Comparison of ENCODE assay signal across 8 cellular contexts in genomic region chrX:72572248-72573157, GRCh38. TPM values are rescaled to one million over a fixed set of nuclear protein-coding genes. Genes with fewer than 3 reads are reported as not detected.
DNase-seq lines count a peak whose midpoint lies in the region; ATAC-seq, FAIRE-seq and TF ChIP-seq lines count a peak whose summit lies in the region.

Gene HDAC8, minus strand, starts transcription at chrX:72572843. Its CDS starts 82 bp downstream, at chrX:72572761.

- ATAC-seq in GM18508 (IDR thresholded peaks at IDR 0.05; ENCODE audit: insufficient read depth, unreplicated experiment) (peak; percentile 94), HG02943 (IDR thresholded peaks at IDR 0.05; ENCODE audit: low read depth, unreplicated experiment) (peak; percentile 93), GM12878 (peak; percentile 95)

- TF ChIP-seq CTCF in 22Rv1 (IDR thresholded peaks at IDR 0.05) (no peak), GM12878 (IDR thresholded peaks at IDR 0.05 in 2 of 3, conservative IDR thresholded peaks at IDR 0.05 in 1 of 3; ENCODE audit: control insufficient read depth in 2 of 3, extremely low read depth in 1 of 3, insufficient read depth in 1 of 3, low read depth in 3 of 3, low read length in 3 of 3) (no peak), hepatocyte (IDR thresholded peaks at IDR 0.05; ENCODE audit: poor library complexity) (no peak)

- no TSS peak for BruUV-seq in GM12878 (replicated peaks; lab: Mats Ljungman, UMichigan)

- intact Hi-C loops in GM12878 (cut with micrococcal nuclease; ENCODE audit: unreplicated experiment) = no loop called here

- H3K4me3 ChIP-seq in GM12878 = peak within 1 kb of the TSS; percentile 63
- H3K4me3 ChIP-seq in hepatocyte = peak within 1 kb of the TSS; percentile 100
- H3K4me3 ChIP-seq in rectal smooth muscle tissue (ENCODE audit: low read length) = peak within 1 kb of the TSS; percentile 66

- H3K4me1 ChIP-seq in GM12878 (ENCODE audit: control insufficient read depth, insufficient read depth, low read length) (no peaks in the 10 kb centered on the region), hepatocyte (ENCODE audit: insufficient read depth) (no peaks in the 10 kb centered on the region), rectal smooth muscle tissue (ENCODE audit: control insufficient read depth, insufficient read depth, low read length) (no peaks in the 10 kb centered on the region)

- H3K36me3 ChIP-seq in GM12878 (ENCODE audit: control insufficient read depth in 2 of 2, insufficient read depth in 2 of 2, low read length in 1 of 2) (no peaks in the 10 kb centered on the region; a peak in 1 of 4 replicates), hepatocyte (replicated peaks; ENCODE audit: insufficient read depth, low read depth) (no peaks in the 10 kb centered on the region), rectal smooth muscle tissue (ENCODE audit: control insufficient read depth, insufficient read depth, low read length) (no peaks in the 10 kb centered on the region)

- CTCF ChIA-PET in GM12878 (lab: Yijun Ruan, JAX) = interaction anchor here (0.6 to 1.1 kb wide), 2 partner anchors 10 to 21 kb away, joined by 3 to 4 read pairs; no protein-coding TSS in a partner anchor

- H3K9ac ChIP-seq in GM12878 (ENCODE audit: control insufficient read depth, insufficient read depth, low read length) (peak within 1 kb of the TSS; percentile 73), rectal smooth muscle tissue (ENCODE audit: low read length) (peak within 1 kb of the TSS; percentile 42)

- TF ChIP-seq RAD21 in GM12878 (IDR thresholded peaks at IDR 0.05; ENCODE audit: insufficient read depth, low read depth, low read length) = no peak

- POLR2A ChIA-PET in GM12878 (lab: Charles Lee) = interaction anchor here (0.7 kb wide), 1 partner anchor 10 kb away, joined by 6 read pairs; no protein-coding TSS in a partner anchor

- RAD21 ChIA-PET in GM12878 (lab: Charles Lee; ENCODE audit: unreplicated experiment) = interaction anchor here (1.0 kb wide), 2 partner anchors 10 to 16 kb away, joined by 3 read pairs; no protein-coding TSS in a partner anchor

- 23% methylated on average over 34 of the region's 36 CpGs for WGBS in GM12878 (ENCODE audit: insufficient coverage, insufficient replicate concordance, low lambda C conversion rate, missing lambda C conversion rate)
- 34% methylated on average over 33 of the region's 36 CpGs for WGBS in hepatocyte (ENCODE audit: low lambda C conversion rate, missing lambda C conversion rate)

- H3K79me2 ChIP-seq in GM12878 (ENCODE audit: control insufficient read depth, insufficient read depth, low read length) = peaks cover 4% of the 10 kb centered on the region
- H3K79me2 ChIP-seq in hepatocyte = peaks cover 6% of the 10 kb centered on the region

- FAIRE-seq in GM12878 (lab: Jason Lieb, UNC) = peak; percentile 18

- no peaks in the 10 kb centered on the region for H3K9me3 ChIP-seq in GM12878 (replicated peaks; ENCODE audit: control insufficient read depth, insufficient read depth, low read length)
- no peaks in the 10 kb centered on the region for H3K9me3 ChIP-seq in hepatocyte (ENCODE audit: low read depth)

- peak within 1 kb of the TSS; percentile 56; the same call in 1 of the 2 replicates for H3K4me2 ChIP-seq in GM12878 (ENCODE audit: control insufficient read depth, insufficient read depth)
- peak within 1 kb of the TSS; percentile 74 for H3K4me2 ChIP-seq in hepatocyte

- no peaks in the 10 kb centered on the region for H3K9me2 ChIP-seq in hepatocyte (replicated peaks; ENCODE audit: insufficient read depth)

- peak; percentile 48; the same call in 1 of the 2 replicates for TF ChIP-seq POLR2A in GM12878 (IDR thresholded peaks at IDR 0.05; ENCODE audit: low read depth, low read length)

- SMC1A ChIA-PET in GM12878 (lab: Charles Lee; ENCODE audit: uncharacterized antibody, unreplicated experiment) = interaction anchor here (0.6 to 1.4 kb wide), 2 partner anchors 10 to 102 kb away, joined by 3 read pairs; no protein-coding TSS in a partner anchor

- DNase-seq in NCI-H146 treated with DMSO at 0.1 percent for 48 hours (lab: John Stamatoyannopoulos, UW; ENCODE audit: unreplicated experiment) = peak; percentile 79
- DNase-seq in T-helper 1 cell = peak in 3 of 5 donors; percentile 18 to 77 (median 25)
- peak; percentile 63 for DNase-seq in GM12878 (ENCODE audit: low read depth, low spot score)
- DNase-seq in hepatocyte (ENCODE audit: low spot score) = peak; percentile 67

- H4K20me1 ChIP-seq in GM12878 (ENCODE audit: control insufficient read depth, insufficient read depth) = no peaks in the 10 kb centered on the region
- H4K20me1 ChIP-seq in hepatocyte (ENCODE audit: insufficient read depth, poor library complexity, severe bottlenecking) = no peaks in the 10 kb centered on the region

- peak within 1 kb of the TSS; percentile 94 for H2AFZ ChIP-seq in GM12878 (ENCODE audit: control insufficient read depth, low read depth, low read length)
- peak within 1 kb of the TSS; percentile 92 for H2AFZ ChIP-seq in hepatocyte

- H3K27ac ChIP-seq in 22Rv1 (peak within 1 kb of the TSS; percentile 59), GM12878 (ENCODE audit: control insufficient read depth, insufficient read depth) (peak within 1 kb of the TSS; percentile 69), hepatocyte (peak within 1 kb of the TSS; percentile 90), rectal smooth muscle tissue (ENCODE audit: low read depth, low read length) (peak within 1 kb of the TSS; percentile 59)

- in situ Hi-C loops in GM12878 (cut with MboI) = no loop called here

- H3K27me3 ChIP-seq in GM12878 (replicated peaks in 1 of 2; ENCODE audit: control insufficient read depth in 2 of 2, insufficient read depth in 2 of 2, low read length in 1 of 2) (no peaks in the 10 kb centered on the region), hepatocyte (no peaks in the 10 kb centered on the region), rectal smooth muscle tissue (ENCODE audit: control insufficient read depth, insufficient read depth, low read length) (no peaks in the 10 kb centered on the region)

- no peak for TF ChIP-seq EP300 in GM12878 (IDR thresholded peaks at IDR 0.05; ENCODE audit: borderline replicate concordance in 1 of 2, control insufficient read depth in 1 of 2, low read depth in 2 of 2, low read length in 2 of 2)

TF ChIP-seq in GM12878, 131 proteins besides CTCF, POLR2A, EP300 and RAD21 (continues in another document):
- peak; percentile 57 for TF ChIP-seq SREBF1 (IDR thresholded peaks at IDR 0.05; ENCODE audit: low read length)
- peak; percentile 93 for TF ChIP-seq IKZF1 (conservative IDR thresholded peaks at IDR 0.05)
- TF ChIP-seq, protein P1, sequence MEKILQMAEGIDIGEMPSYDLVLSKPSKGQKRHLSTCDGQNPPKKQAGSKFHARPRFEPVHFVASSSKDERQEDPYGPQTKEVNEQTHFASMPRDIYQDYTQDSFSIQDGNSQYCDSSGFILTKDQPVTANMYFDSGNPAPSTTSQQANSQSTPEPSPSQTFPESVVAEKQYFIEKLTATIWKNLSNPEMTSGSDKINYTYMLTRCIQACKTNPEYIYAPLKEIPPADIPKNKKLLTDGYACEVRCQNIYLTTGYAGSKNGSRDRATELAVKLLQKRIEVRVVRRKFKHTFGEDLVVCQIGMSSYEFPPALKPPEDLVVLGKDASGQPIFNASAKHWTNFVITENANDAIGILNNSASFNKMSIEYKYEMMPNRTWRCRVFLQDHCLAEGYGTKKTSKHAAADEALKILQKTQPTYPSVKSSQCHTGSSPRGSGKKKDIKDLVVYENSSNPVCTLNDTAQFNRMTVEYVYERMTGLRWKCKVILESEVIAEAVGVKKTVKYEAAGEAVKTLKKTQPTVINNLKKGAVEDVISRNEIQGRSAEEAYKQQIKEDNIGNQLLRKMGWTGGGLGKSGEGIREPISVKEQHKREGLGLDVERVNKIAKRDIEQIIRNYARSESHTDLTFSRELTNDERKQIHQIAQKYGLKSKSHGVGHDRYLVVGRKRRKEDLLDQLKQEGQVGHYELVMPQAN (conservative IDR thresholded peaks at IDR 0.05) = peak; percentile 50; the same call in 1 of the 2 replicates
- TF ChIP-seq IKZF2 (IDR thresholded peaks at IDR 0.05) = peak in 1 of 2 experiments; percentile 19; a peak in 1 of 4 replicates
- TF ChIP-seq HCFC1 (IDR thresholded peaks at IDR 0.05; ENCODE audit: low read length) = peak; percentile 89
- TF ChIP-seq JUND (IDR thresholded peaks at IDR 0.05; ENCODE audit: low read depth, low read length) = 0 out of 2 replicates have a peak, but pooled peaks have one; percentile 25
- no peak for TF ChIP-seq HDGF (IDR thresholded peaks at IDR 0.05)
- TF ChIP-seq TARDBP (IDR thresholded peaks at IDR 0.05; ENCODE audit: borderline replicate concordance) = 0 out of 2 replicates have a peak, but pooled peaks have one; percentile 36
- peak; percentile 65 for TF ChIP-seq NR2C1 (IDR thresholded peaks at IDR 0.05)
- TF ChIP-seq ESRRA (IDR thresholded peaks at IDR 0.05; ENCODE audit: low read length) = no peak
- peak; percentile 73 for TF ChIP-seq ZZZ3 (IDR thresholded peaks at IDR 0.05; ENCODE audit: control insufficient read depth, insufficient read length, low read depth)

RNA-seq across cellular contexts. Expression of gene HDAC8, which starts in this region (rescaled TPM):
- total RNA-seq in GM12878 (2013; cell fraction: nucleolus; rRNA removed) = 207 and 209 TPM in 2 replicates
- total RNA-seq in GM12878 (2014; rRNA removed) (19.8 and 20.0 TPM in 2 replicates), GM12878 (2014; rRNA removed; fragmentation: Illumina TruSeq; extraction: Trizol) (26.8 and 27.0 TPM in 2 replicates), GM12878 (2021) (20.3 and 20.6 TPM in 2 replicates), hepatocyte (26.9 and 29.4 TPM in 2 replicates)
- polyA plus RNA-seq in GM12878 (2011; ENCODE audit: low read depth) = 17.4 TPM
- polyA plus RNA-seq in GM12878 (2011; rRNA removed) (32.1 and 33.0 TPM in 2 replicates), GM12878 (2014; fragmentation: Illumina TruSeq; extraction: Trizol) (24.1 and 29.3 TPM in 2 replicates), GM12878 (2014; fragmentation: Nextera tagmentation; extraction: Ambion mirVana) (10 to 100 TPM; 31.3 to 34.1 TPM), GM12878 (2014; rRNA removed) (13.5 and 18.1 TPM in 2 replicates), GM12878 (2016; fragmentation: Nextera tagmentation; extraction: Ambion mirVana) (10 to 100 TPM; 33.7 to 34.7 TPM), hepatocyte (27.4 and 29.5 TPM in 2 replicates)
- 17.9 and 18.6 TPM in 2 replicates for polyA plus RNA-seq in GM12878 (2011; cell fraction: cytosol; rRNA removed)
- polyA plus RNA-seq in GM12878 (2011; cell fraction: nucleus; rRNA removed) = 28.9 and 30.6 TPM in 2 replicates
- polyA plus RNA-seq in GM12878 (2012) = 16.9 and 20.4 TPM in 2 replicates
- polyA minus RNA-seq in GM12878 (2011; rRNA and poly(A)+ RNA removed) = 51.2 and 69.6 TPM in 2 replicates
- polyA minus RNA-seq in GM12878 (2011; cell fraction: cytosol; rRNA and poly(A)+ RNA removed) = 7.6 and 10.2 TPM in 2 replicates
- 57.5 and 107 TPM in 2 replicates for polyA minus RNA-seq in GM12878 (2011; cell fraction: nucleus; rRNA and poly(A)+ RNA removed)

Comparison
In these comparisons a context has a peak if more than half of its experiments do, and no peak if none do; other contexts are left out.
1. Peak in every context shown above with its lines: DNase-seq, ATAC-seq, H3K4me3 ChIP-seq and H3K27ac ChIP-seq.
2. DNase-seq: peak in every context shown above with its lines; median percentile 79 in NCI-H146 treated with DMSO at 0.1 percent for 48 hours; 67 in hepatocyte; 63 in GM12878; 25 in T-helper 1 cell.